ENCODE assay signal across 9 cellular contexts in genomic region chr3:126912027-126912422, GRCh38.
A peak's percentile ranks its signal among the peaks of the same experiment; 100 is the strongest.
DNase-seq lines count a peak whose midpoint lies in the region; ATAC-seq, FAIRE-seq and TF ChIP-seq lines count a peak whose summit lies in the region.
"Had no signal": no experiment of that assay in that cellular context is flagged by ENCODE, and none has a peak within 500 bp of the region (broad histone marks: within the 10 kb centered on the region; RNA-seq: fewer than 3 reads in every experiment).

No MANE protein-coding gene starts in this region.

- FAIRE-seq in HepG2 (lab: Jason Lieb, UNC) = no peak

- H3K27ac Mint-ChIP-seq in activated CD8-positive, alpha-beta T cell treated with anti-CD3 and anti-CD28 coated beads for 36 hours = peak overlapping the region; percentile 90
- no peak overlapping the region for H3K27ac Mint-ChIP-seq in type B pancreatic cell

- no peak overlapping the region for H3K4me2 ChIP-seq in HepG2 (ENCODE audit: low read depth, low read length)

- peaks cover 46% of the 10 kb centered on the region for H3K4me1 Mint-ChIP-seq in activated CD8-positive, alpha-beta T cell treated with anti-CD3 and anti-CD28 coated beads for 36 hours (ENCODE audit: low read depth)
- peaks cover 13% of the 10 kb centered on the region for H3K4me1 Mint-ChIP-seq in type B pancreatic cell (ENCODE audit: unreplicated experiment)

- H3K36me3 Mint-ChIP-seq in activated CD8-positive, alpha-beta T cell treated with anti-CD3 and anti-CD28 coated beads for 36 hours (ENCODE audit: low read depth) = peaks cover 22% of the 10 kb centered on the region
- H3K36me3 Mint-ChIP-seq in type B pancreatic cell = peaks cover 5% of the 10 kb centered on the region

- peak overlapping the region; percentile 11 for H3K4me3 Mint-ChIP-seq in activated CD8-positive, alpha-beta T cell treated with anti-CD3 and anti-CD28 coated beads for 36 hours
- H3K4me3 Mint-ChIP-seq in type B pancreatic cell = no peak overlapping the region

- TF ChIP-seq RAD21 in HepG2 (CRISPR knock-in tag; IDR thresholded peaks at IDR 0.05) = no peak

- H4K20me1 ChIP-seq in HepG2 (ENCODE audit: insufficient read depth, low read length) = no peaks in the 10 kb centered on the region

- H3K9me3 Mint-ChIP-seq in activated CD8-positive, alpha-beta T cell treated with anti-CD3 and anti-CD28 coated beads for 36 hours = peaks cover 2% of the 10 kb centered on the region
- H3K9me3 Mint-ChIP-seq in type B pancreatic cell = no peaks in the 10 kb centered on the region

- H3K4me1 ChIP-seq in right lobe of liver (no peaks in the 10 kb centered on the region), HepG2 (ENCODE audit: insufficient read depth, low read length) (no peaks in the 10 kb centered on the region), left lung (peaks cover 4 to 21% of the 10 kb centered on the region in 2 donors), vagina (peaks cover 22% of the 10 kb centered on the region)
- H3K4me1 ChIP-seq: testis had no signal

- WGBS in right lobe of liver (ENCODE audit: insufficient coverage, low coverage, low lambda C conversion rate, missing lambda C conversion rate) = 80% methylated on average over 1 of the region's 9 CpGs
- WGBS in HepG2 (ENCODE audit: low lambda C conversion rate) = 100% methylated on average over 7 of the region's 9 CpGs

- H2AFZ ChIP-seq in HepG2 (ENCODE audit: low read length) = no peak overlapping the region

- H3K27me3 ChIP-seq in right lobe of liver = no peaks in the 10 kb centered on the region
- H3K27me3 ChIP-seq in HepG2 (ENCODE audit: control insufficient read depth in 1 of 2, insufficient read depth in 2 of 2, low read length in 2 of 2) = no peaks in the 10 kb centered on the region
- H3K27me3 ChIP-seq in left lung = peaks cover 0 to 62% of the 10 kb centered on the region in 2 donors
- no peaks in the 10 kb centered on the region for H3K27me3 ChIP-seq in vagina
- H3K27me3 ChIP-seq: testis had no signal

- TF ChIP-seq EP300 in HepG2 (IDR thresholded peaks at IDR 0.05; ENCODE audit: low read depth in 2 of 2, low read length in 2 of 2) (no peak), HepG2 (CRISPR knock-in tag; IDR thresholded peaks at IDR 0.05; ENCODE audit: borderline replicate concordance) (no peak)

- in situ Hi-C loops in HepG2 (cut with HindIII; ENCODE audit: extremely low pct_ligation_motif_present, low pct_unique_long_range_greater_than_20kb) = no loop called here

- TF ChIP-seq CTCF in right lobe of liver (IDR thresholded peaks at IDR 0.05) (no peak), HepG2 (CRISPR knock-in tag; IDR thresholded peaks at IDR 0.05) (no peak), left lung (IDR thresholded peaks at IDR 0.05) (no peak), vagina (IDR thresholded peaks at IDR 0.05) (no peak), type B pancreatic cell (conservative IDR thresholded peaks at IDR 0.05) (no peak)
- TF ChIP-seq CTCF in activated CD8-positive, alpha-beta T cell treated with anti-CD3 and anti-CD28 coated beads for 36 hours (IDR thresholded peaks at IDR 0.05) = no peak

- H3K4me3 ChIP-seq in right lobe of liver (no peak overlapping the region), HepG2 (replicated peaks in 1 of 3; ENCODE audit: insufficient read depth in 1 of 3, low read depth in 2 of 3, low read length in 3 of 3) (no peak overlapping the region), left lung (no peak overlapping the region), vagina (no peak overlapping the region)
- H3K4me3 ChIP-seq: testis had no signal

- no peaks in the 10 kb centered on the region for H3K36me3 ChIP-seq in right lobe of liver
- peaks cover 0 to 4% of the 10 kb centered on the region in 2 experiments; a peak in 3 of 5 replicates for H3K36me3 ChIP-seq in HepG2 (replicated peaks in 1 of 2; ENCODE audit: control insufficient read depth in 1 of 2, insufficient read depth in 2 of 2, low read length in 2 of 2)
- H3K36me3 ChIP-seq in left lung = no peaks in the 10 kb centered on the region
- H3K36me3 ChIP-seq in vagina = no peaks in the 10 kb centered on the region

- CTCF ChIA-PET in HepG2 (lab: Yijun Ruan, JAX; ENCODE audit: low intra/inter-chr PET ratio, low total read pairs) = no interaction called here
- CTCF ChIA-PET in activated CD8-positive, alpha-beta T cell treated with anti-CD3 and anti-CD28 coated beads for 36 hours (lab: Charles Lee) = interaction anchor here (1.8 kb wide), 1 partner anchor 71 kb away, joined by 7 read pairs; the partner anchor contains the start of gene PLXNA1

- no peak overlapping the region for H3K27ac ChIP-seq in right lobe of liver
- no peak overlapping the region for H3K27ac ChIP-seq in HepG2 (ENCODE audit: extremely low read length, insufficient read depth, low read length)
- peak overlapping the region in 1 of 2 donors; percentile 77 for H3K27ac ChIP-seq in left lung
- peak overlapping the region; percentile 36 for H3K27ac ChIP-seq in vagina
- H3K27ac ChIP-seq: testis had no signal

- intact Hi-C loops in right lobe of liver (cut with DNase I) = no loop called here
- intact Hi-C loops in HepG2 (cut with micrococcal nuclease; ENCODE audit: unreplicated experiment) = no loop called here
- intact Hi-C loops in activated CD8-positive, alpha-beta T cell treated with anti-CD3 and anti-CD28 coated beads for 36 hours (cut with micrococcal nuclease) = no loop called here
- intact Hi-C loops in left lung (cut with DNase I) = no loop called here
- intact Hi-C loops in vagina (cut with DNase I) = no loop called here

- TF ChIP-seq POLR2A in right lobe of liver (IDR thresholded peaks at IDR 0.05) (no peak), HepG2 (IDR thresholded peaks at IDR 0.05; ENCODE audit: insufficient read depth in 1 of 2, low read depth in 2 of 2, low read length in 2 of 2) (no peak), vagina (IDR thresholded peaks at IDR 0.05) (no peak)

- no peaks in the 10 kb centered on the region for H3K27me3 Mint-ChIP-seq in activated CD8-positive, alpha-beta T cell treated with anti-CD3 and anti-CD28 coated beads for 36 hours
- no peaks in the 10 kb centered on the region for H3K27me3 Mint-ChIP-seq in type B pancreatic cell

- ATAC-seq in right lobe of liver = peak; percentile 17 to 64 (median 50)
- no peak for ATAC-seq in HepG2
- peak; percentile 15 for ATAC-seq in activated CD8-positive, alpha-beta T cell treated with anti-CD3 and anti-CD28 coated beads for 36 hours
- ATAC-seq in left lung = peak; percentile 35
- ATAC-seq in HG03135 (IDR thresholded peaks at IDR 0.05; ENCODE audit: unreplicated experiment) = no peak

- no TSS peak for BruUV-seq in HepG2 (replicated peaks; lab: Mats Ljungman, UMichigan)

- POLR2A ChIA-PET in HepG2 (lab: Yijun Ruan, JAX) = no interaction called here
- POLR2A ChIA-PET in activated CD8-positive, alpha-beta T cell treated with anti-CD3 and anti-CD28 coated beads for 36 hours (lab: Charles Lee) = interaction anchor here (0.9 to 1.8 kb wide), 5 partner anchors 10 to 572 kb away, joined by 3 to 4 read pairs (median 4); no protein-coding TSS in a partner anchor

- H3K9ac ChIP-seq in HepG2 (ENCODE audit: insufficient read depth, low read depth, low read length) = no peak overlapping the region

- no peaks in the 10 kb centered on the region for H3K79me2 ChIP-seq in HepG2 (ENCODE audit: insufficient read depth, low read length)

- DNase-seq in right lobe of liver (no peak), HepG2 (ENCODE audit: low spot score) (no peak), left lung (no peak), vagina (ENCODE audit: extremely low spot score in 2 of 2) (no peak), type B pancreatic cell (ENCODE audit: extremely low spot score, unreplicated experiment) (no peak), HuH-7.5 (ENCODE audit: low spot score) (no peak)
- no peak for DNase-seq in activated CD8-positive, alpha-beta T cell treated with anti-CD3 and anti-CD28 coated beads for 36 hours

- H3K9me3 ChIP-seq in right lobe of liver (no peaks in the 10 kb centered on the region), HepG2 (ENCODE audit: low read length) (no peaks in the 10 kb centered on the region), left lung (no peaks in the 10 kb centered on the region), vagina (no peaks in the 10 kb centered on the region)
- H3K9me3 ChIP-seq: testis had no signal

TF ChIP-seq in HepG2, 621 proteins besides CTCF, POLR2A, EP300 and RAD21 (continues in another document):
- TF ChIP-seq ZNF280D (CRISPR knock-in tag; IDR thresholded peaks at IDR 0.05) (no peak), ZNF329 (CRISPR knock-in tag; IDR thresholded peaks at IDR 0.05; ENCODE audit: low read depth) (no peak), RBM22 (optimal IDR thresholded peaks at IDR 0.05; ENCODE audit: low read length) (no peak), FOXM1 (CRISPR knock-in tag; IDR thresholded peaks at IDR 0.05) (no peak), HOXD1 (CRISPR knock-in tag; IDR thresholded peaks at IDR 0.05) (no peak), ZNF17 (CRISPR knock-in tag; IDR thresholded peaks at IDR 0.05) (no peak), AHR (CRISPR knock-in tag; IDR thresholded peaks at IDR 0.05) (no peak), HNRNPH1 (optimal IDR thresholded peaks at IDR 0.05; ENCODE audit: low read depth, low read length) (no peak), ZNF232 (CRISPR knock-in tag; IDR thresholded peaks at IDR 0.05; ENCODE audit: borderline replicate concordance) (no peak), BHLHE40 (IDR thresholded peaks at IDR 0.05; ENCODE audit: low read length) (no peak), ZBTB8A (CRISPR knock-in tag; IDR thresholded peaks at IDR 0.05; ENCODE audit: borderline replicate concordance, low read depth) (no peak), SRSF9 (IDR thresholded peaks at IDR 0.05; ENCODE audit: borderline replicate concordance, insufficient read depth, low read depth, low read length, poor library complexity, severe bottlenecking) (no peak)

Comparison
In these comparisons a context has a peak if more than half of its experiments do, and no peak if none do; other contexts are left out.
1. ATAC-seq: peak in right lobe of liver (4 of 4), activated CD8-positive, alpha-beta T cell treated with anti-CD3 and anti-CD28 coated beads for 36 hours (single experiment) and left lung (single experiment); none in HepG2 (single experiment) and HG03135 (single experiment).